Comparison of ENCODE assay signal across 1 cellular context in genomic region chr4:154722262-154722661, GRCh38.
TF ChIP-seq lines count a peak whose summit lies in the region.

No MANE protein-coding gene starts in this region.

TF ChIP-seq in GM23338, 12 proteins besides CTCF, POLR2A, EP300 and RAD21:
- no peak for TF ChIP-seq ETS1 (IDR thresholded peaks at IDR 0.05)
- no peak for TF ChIP-seq CREB1 (CRISPR knock-in tag; IDR thresholded peaks at IDR 0.05; ENCODE audit: low read depth)
- no peak for TF ChIP-seq REST (IDR thresholded peaks at IDR 0.05; ENCODE audit: unreplicated experiment)
